Comparison of ENCODE assay signal across 39 cellular contexts in genomic region chr11:124225471-124225870, GRCh38. TPM values are rescaled to one million over a fixed set of nuclear protein-coding genes. Genes with fewer than 3 reads are reported as not detected.
"Had no signal": no experiment of that assay in that cellular context is flagged by ENCODE, and none has a peak within 500 bp of the region (broad histone marks: within the 10 kb centered on the region; RNA-seq: fewer than 3 reads in every experiment).

No MANE protein-coding gene starts in this region.

- DNase-seq: MM.1S, NCI-H1048, NCI-H1092, NCI-H1092 treated with DMSO at 0.1 percent for 48 hours, NCI-H1105, NCI-H1105 treated with DMSO at 0.1 percent for 48 hours, NCI-H1417, NCI-H1417 treated with DMSO at 0.1 percent for 48 hours, NCI-H1436, NCI-H1436 treated with DMSO at 0.1 percent for 48 hours, NCI-H146, NCI-H1694, NCI-H1694 treated with DMSO at 0.1 percent for 48 hours, NCI-H187, NCI-H187 treated with DMSO at 0.1 percent for 48 hours, NCI-H1930, NCI-H2029, NCI-H2029 treated with DMSO at 0.1 percent for 48 hours, NCI-H2081, NCI-H2081 treated with DMSO at 0.1 percent for 48 hours, NCI-H2107, NCI-H2171, NCI-H2171 treated with DMSO at 0.1 percent for 48 hours, NCI-H2227 treated with DMSO at 0.1 percent for 48 hours, NCI-H226, NCI-H345, NCI-H446, NCI-H446 treated with DMSO at 0.1 percent for 48 hours, NCI-H510A, NCI-H510A treated with DMSO at 0.1 percent for 48 hours, NCI-H524, NCI-H524 treated with DMSO at 0.1 percent for 48 hours, NCI-H526, NCI-H526 treated with DMSO at 0.1 percent for 48 hours had no signal

- H3K27me3 ChIP-seq: MG63 had no signal

- H3K4me3 ChIP-seq: MG63 had no signal

- H3K9me3 ChIP-seq: MG63 had no signal

- H3K36me3 ChIP-seq: MG63 had no signal

RNA-seq across cellular contexts. Expression of gene OR8G1, which starts 15.4 kb away (rescaled TPM):
- total RNA-seq: LHCN-M2, M059J, MCF 10A, NCI-H460 had no signal

RNA-seq across cellular contexts. Expression of gene OR8G5, which starts 30.7 kb away (rescaled TPM):
- total RNA-seq: LHCN-M2, M059J, MCF 10A, NCI-H460 had no signal

RNA-seq across cellular contexts. Expression of gene OR10D3, which starts 42.3 kb away (rescaled TPM):
- total RNA-seq: LHCN-M2, M059J, MCF 10A, NCI-H460 had no signal
